ENCODE assay signal across 8 cellular contexts in genomic region chr6:235763-236360, GRCh38. TPM values are rescaled to one million over a fixed set of nuclear protein-coding genes. Genes with fewer than 3 reads are reported as not detected.
DNase-seq lines count a peak whose midpoint lies in the region; ATAC-seq and TF ChIP-seq lines count a peak whose summit lies in the region.

No MANE protein-coding gene starts in this region.

- H3K36me3 Mint-ChIP-seq in activated CD8-positive, alpha-beta T cell treated with anti-CD3 and anti-CD28 coated beads for 36 hours (ENCODE audit: low read depth), result no peaks in the 10 kb centered on the region

- CTCF ChIA-PET in activated CD8-positive, alpha-beta T cell treated with anti-CD3 and anti-CD28 coated beads for 36 hours (lab: Charles Lee), result interaction anchor here (1.5 to 3.1 kb wide), 2 partner anchors 11 to 19 kb away, joined by 3 to 7 read pairs; no protein-coding TSS in a partner anchor

- intact Hi-C loops in activated CD8-positive, alpha-beta T cell treated with anti-CD3 and anti-CD28 coated beads for 36 hours (cut with micrococcal nuclease), result no loop called here

- TF ChIP-seq CTCF in activated CD8-positive, alpha-beta T cell treated with anti-CD3 and anti-CD28 coated beads for 36 hours (IDR thresholded peaks at IDR 0.05), result no peak

- H3K9me3 Mint-ChIP-seq in activated CD8-positive, alpha-beta T cell treated with anti-CD3 and anti-CD28 coated beads for 36 hours, result no peaks in the 10 kb centered on the region

- H3K27me3 Mint-ChIP-seq in activated CD8-positive, alpha-beta T cell treated with anti-CD3 and anti-CD28 coated beads for 36 hours, result no peaks in the 10 kb centered on the region

- POLR2A ChIA-PET in activated CD8-positive, alpha-beta T cell treated with anti-CD3 and anti-CD28 coated beads for 36 hours (lab: Charles Lee), result interaction anchor here (1.2 to 1.6 kb wide), 2 partner anchors 51 to 57 kb away, joined by 3 to 6 read pairs; no protein-coding TSS in a partner anchor

- ATAC-seq in GM18909 (IDR thresholded peaks at IDR 0.05; ENCODE audit: poor library complexity, unreplicated experiment), result peak; percentile 65
- peak; percentile 65 for ATAC-seq in HG03439 (IDR thresholded peaks at IDR 0.05; ENCODE audit: unreplicated experiment)
- ATAC-seq in activated CD8-positive, alpha-beta T cell treated with anti-CD3 and anti-CD28 coated beads for 36 hours, result peak; percentile 86
- ATAC-seq in GM18873 (IDR thresholded peaks at IDR 0.05; ENCODE audit: low FRiP score, unreplicated experiment), result no peak

- peak; percentile 90 for DNase-seq in activated CD8-positive, alpha-beta T cell treated with anti-CD3 and anti-CD28 coated beads for 36 hours
- DNase-seq in glomerular visceral epithelial cell (ENCODE audit: extremely low spot score), result peak; percentile 36
- peak; percentile 28 for DNase-seq in smooth muscle cell of the brain vasculature (ENCODE audit: low read depth, low spot score)
- DNase-seq in DMS53 treated with DMSO at 0.1 percent for 48 hours (lab: John Stamatoyannopoulos, UW; ENCODE audit: unreplicated experiment), result no peak
- DNase-seq in NCI-H1105 treated with DMSO at 0.1 percent for 48 hours (lab: John Stamatoyannopoulos, UW), result no peak

- H3K4me3 Mint-ChIP-seq in activated CD8-positive, alpha-beta T cell treated with anti-CD3 and anti-CD28 coated beads for 36 hours, result peak overlapping the region; percentile 57

- H3K4me1 Mint-ChIP-seq in activated CD8-positive, alpha-beta T cell treated with anti-CD3 and anti-CD28 coated beads for 36 hours (ENCODE audit: low read depth), result peaks cover 54% of the 10 kb centered on the region

- H3K27ac Mint-ChIP-seq in activated CD8-positive, alpha-beta T cell treated with anti-CD3 and anti-CD28 coated beads for 36 hours, result peak overlapping the region; percentile 87

RNA-seq across cellular contexts. Expression of gene DUSP22, which starts 56.4 kb away (rescaled TPM):
- total RNA-seq in activated CD8-positive, alpha-beta T cell treated with anti-CD3 and anti-CD28 coated beads for 36 hours, result 10 to 100 TPM; 32.5 to 34.2 TPM

Comparison
In these comparisons a context has a peak if more than half of its experiments do, and no peak if none do; other contexts are left out.
1. DNase-seq: peak in activated CD8-positive, alpha-beta T cell treated with anti-CD3 and anti-CD28 coated beads for 36 hours (single experiment), glomerular visceral epithelial cell (single experiment) and smooth muscle cell of the brain vasculature (single experiment); none in DMS53 treated with DMSO at 0.1 percent for 48 hours (single experiment) and NCI-H1105 treated with DMSO at 0.1 percent for 48 hours (single experiment).